In the genomic region with DNA sequence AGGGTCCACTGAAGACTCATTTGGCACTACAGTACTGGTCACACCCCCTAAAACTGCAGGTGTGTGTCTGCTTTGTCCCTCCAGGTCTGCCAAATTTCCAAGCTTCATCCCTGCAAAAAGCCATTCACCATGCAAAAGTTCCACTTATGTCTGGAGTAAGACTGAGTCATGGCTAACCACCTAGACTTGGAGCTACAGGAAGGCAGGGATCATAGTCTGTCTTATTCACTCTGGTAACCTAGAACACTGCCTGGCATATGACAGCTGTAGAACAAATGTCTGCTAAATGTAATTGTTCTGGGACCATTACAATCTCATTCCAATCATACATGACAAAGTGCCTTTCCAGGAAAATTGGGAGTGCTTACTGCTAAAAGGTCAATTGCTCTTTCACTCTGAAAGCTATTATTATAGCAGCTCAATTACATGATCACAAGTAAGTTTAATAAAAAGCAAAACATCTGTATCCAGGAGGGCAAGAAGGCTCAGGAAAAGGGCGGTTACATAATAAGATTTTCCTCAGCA, we compare ENCODE assay signal across 19 cellular contexts.
DNase-seq lines count a peak whose midpoint lies in the region; ATAC-seq, FAIRE-seq and TF ChIP-seq lines count a peak whose summit lies in the region.
"Had no signal": no experiment of that assay in that cellular context is flagged by ENCODE, and none has a peak within 500 bp of the region (broad histone marks: within the 10 kb centered on the region; RNA-seq: fewer than 3 reads in every experiment).

No MANE protein-coding gene starts in this region.

- H3K4me1 ChIP-seq in left ventricle myocardium inferior, result peaks cover 47% of the 10 kb centered on the region
- H3K4me1 ChIP-seq: A549, SJSA1 had no signal

- no peaks in the 10 kb centered on the region for H3K9me3 ChIP-seq in left ventricle myocardium inferior (replicated peaks)
- H3K9me3 ChIP-seq: A549, SJSA1 had no signal

- peaks cover 10% of the 10 kb centered on the region for H3K36me3 ChIP-seq in left ventricle myocardium inferior
- H3K36me3 ChIP-seq: neural progenitor cell had no signal

- H3K27ac ChIP-seq in left ventricle myocardium inferior (replicated peaks) (no peak overlapping the region), coronary artery (no peak overlapping the region)
- H3K27ac ChIP-seq: A549, HL-60, neural progenitor cell, SJSA1 had no signal

- no peaks in the 10 kb centered on the region for H3K9me3 Mint-ChIP-seq in activated T-helper 17 cell treated with anti-CD3 and anti-CD28 coated beads, Interleukin-2, amount 50 U/mL, for 72 hours
- H3K9me3 Mint-ChIP-seq: activated CD4-positive, alpha-beta T cell treated with anti-CD3 and anti-CD28 coated beads, Interleukin-2, amount 10 ng/mL, durations not matched to agents 24 days and 14 days; activated naive CD4-positive, alpha-beta T cell treated with anti-CD3 and anti-CD28 coated beads, Interleukin-2, amount 50 U/mL, for 72 hours; CD8-positive, alpha-beta memory T cell; neural progenitor cell; stimulated activated naive CD8-positive, alpha-beta T cell treated with anti-CD3 and anti-CD28 coated beads, Interleukin-15, Interleukin-2, amounts not matched to agents 100 ng/mL and 50 ng/mL, for 24 hours had no signal

- H3K4me3 ChIP-seq in left ventricle myocardium inferior (no peak overlapping the region), coronary artery (no peak overlapping the region)
- H3K4me3 ChIP-seq: A549, neural progenitor cell, SJSA1 had no signal

- H3K27ac Mint-ChIP-seq in activated T-helper 17 cell treated with anti-CD3 and anti-CD28 coated beads, Interleukin-2, amount 50 U/mL, for 72 hours, result peak overlapping the region; percentile 78
- H3K27ac Mint-ChIP-seq: activated CD4-positive, alpha-beta T cell treated with anti-CD3 and anti-CD28 coated beads, Interleukin-2, amount 10 ng/mL, durations not matched to agents 24 days and 14 days; activated naive CD4-positive, alpha-beta T cell treated with anti-CD3 and anti-CD28 coated beads, Interleukin-2, amount 50 U/mL, for 72 hours; neural progenitor cell; stimulated activated naive CD8-positive, alpha-beta T cell treated with anti-CD3 and anti-CD28 coated beads, Interleukin-15, Interleukin-2, amounts not matched to agents 100 ng/mL and 50 ng/mL, for 24 hours had no signal

- H3K27me3 ChIP-seq in left ventricle myocardium inferior (ENCODE audit: low read depth), result no peaks in the 10 kb centered on the region
- H3K27me3 ChIP-seq: neural progenitor cell, SJSA1 had no signal

- H3K27me3 Mint-ChIP-seq in activated T-helper 17 cell treated with anti-CD3 and anti-CD28 coated beads, Interleukin-2, amount 50 U/mL, for 72 hours, result no peaks in the 10 kb centered on the region
- H3K27me3 Mint-ChIP-seq: activated CD4-positive, alpha-beta T cell treated with anti-CD3 and anti-CD28 coated beads, Interleukin-2, amount 10 ng/mL, durations not matched to agents 24 days and 14 days; CD8-positive, alpha-beta memory T cell; stimulated activated naive CD8-positive, alpha-beta T cell treated with anti-CD3 and anti-CD28 coated beads, Interleukin-15, Interleukin-2, amounts not matched to agents 100 ng/mL and 50 ng/mL, for 24 hours had no signal

- DNase-seq in left ventricle myocardium superior (no peak), left ventricle myocardium inferior (no peak), coronary artery (ENCODE audit: low spot score) (no peak)
- DNase-seq: DMS79 treated with DMSO at 0.1 percent for 48 hours; effector CD8-positive, alpha-beta T cell; NCI-H1417 treated with DMSO at 0.1 percent for 48 hours had no signal

- peak; percentile 30 for FAIRE-seq in islet of Langerhans (lab: Jason Lieb, UNC)
- FAIRE-seq: A549 had no signal

- peaks cover 65% of the 10 kb centered on the region for H3K36me3 Mint-ChIP-seq in activated T-helper 17 cell treated with anti-CD3 and anti-CD28 coated beads, Interleukin-2, amount 50 U/mL, for 72 hours (ENCODE audit: low read depth)
- H3K36me3 Mint-ChIP-seq: activated naive CD4-positive, alpha-beta T cell treated with anti-CD3 and anti-CD28 coated beads, Interleukin-2, amount 50 U/mL, for 72 hours had no signal

- no peak overlapping the region for H3K4me3 Mint-ChIP-seq in activated T-helper 17 cell treated with anti-CD3 and anti-CD28 coated beads, Interleukin-2, amount 50 U/mL, for 72 hours
- H3K4me3 Mint-ChIP-seq: activated CD4-positive, alpha-beta T cell treated with anti-CD3 and anti-CD28 coated beads, Interleukin-2, amount 10 ng/mL, durations not matched to agents 24 days and 14 days; CD8-positive, alpha-beta memory T cell; neural progenitor cell; stimulated activated naive CD8-positive, alpha-beta T cell treated with anti-CD3 and anti-CD28 coated beads, Interleukin-15, Interleukin-2, amounts not matched to agents 100 ng/mL and 50 ng/mL, for 24 hours had no signal

- peak; percentile 13 for ATAC-seq in left ventricle myocardium superior
- ATAC-seq in activated T-helper 17 cell treated with anti-CD3 and anti-CD28 coated beads, Interleukin-2, amount 50 U/mL, for 72 hours (replicated peaks), result no peak
- ATAC-seq in GM21737 (IDR thresholded peaks at IDR 0.05; ENCODE audit: unreplicated experiment), result no peak
- no peak for ATAC-seq in GM21447 (IDR thresholded peaks at IDR 0.05; ENCODE audit: unreplicated experiment)
- no peak for ATAC-seq in HG03378 (IDR thresholded peaks at IDR 0.05; ENCODE audit: unreplicated experiment)

- intact Hi-C loops in left ventricle myocardium superior (cut with micrococcal nuclease) (no loop called here), left ventricle myocardium inferior (cut with micrococcal nuclease) (no loop called here)

- peaks cover 5% of the 10 kb centered on the region for H3K4me1 Mint-ChIP-seq in activated T-helper 17 cell treated with anti-CD3 and anti-CD28 coated beads, Interleukin-2, amount 50 U/mL, for 72 hours

- no peak for TF ChIP-seq CTCF in left ventricle myocardium inferior (IDR thresholded peaks at IDR 0.05; ENCODE audit: borderline replicate concordance)
- TF ChIP-seq CTCF in coronary artery (IDR thresholded peaks at IDR 0.05), result no peak
